Comparison of ENCODE assay signal across 19 cellular contexts in the genomic region with DNA sequence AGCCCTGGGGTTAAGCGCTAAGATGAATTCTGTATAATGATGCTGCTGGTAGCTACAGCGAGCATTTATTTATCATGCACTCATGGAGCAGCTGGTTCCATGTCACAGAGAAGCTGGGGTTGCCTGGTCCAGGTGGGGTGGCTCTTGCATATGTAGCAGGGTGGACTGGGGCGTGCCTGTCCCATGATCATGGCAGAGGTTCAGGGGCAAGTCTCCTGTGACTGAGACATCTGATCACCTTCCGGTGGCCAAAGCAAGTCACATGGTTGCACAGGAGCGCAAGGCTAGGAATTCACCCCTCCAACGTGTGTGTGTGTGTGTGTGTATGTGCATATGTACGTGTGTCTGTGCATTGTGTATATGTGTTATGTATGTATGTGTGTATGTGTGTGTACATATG. TPM values are rescaled to one million over a fixed set of nuclear protein-coding genes. Genes with fewer than 3 reads are reported as not detected.
DNase-seq lines count a peak whose midpoint lies in the region; ATAC-seq and TF ChIP-seq lines count a peak whose summit lies in the region.
"Had no signal": no experiment of that assay in that cellular context is flagged by ENCODE, and none has a peak within 500 bp of the region (broad histone marks: within the 10 kb centered on the region; RNA-seq: fewer than 3 reads in every experiment).

No MANE protein-coding gene starts in this region.

- H3K4me3 Mint-ChIP-seq in activated naive CD4-positive, alpha-beta T cell treated with anti-CD3 and anti-CD28 coated beads, Interleukin-2, amount 50 U/mL, for 24 hours = peak overlapping the region; percentile 31
- H3K4me3 Mint-ChIP-seq in activated naive CD4-positive, alpha-beta T cell treated with anti-CD3 and anti-CD28 coated beads for 36 hours = no peak overlapping the region
- peak overlapping the region; percentile 95 for H3K4me3 Mint-ChIP-seq in T-helper 17 cell
- no peak overlapping the region for H3K4me3 Mint-ChIP-seq in dendritic cell treated with granulocyte-macrophage colony-stimulating factor and Interleukin-4, amounts not matched to agents 40 ng/mL and 50 ng/mL, for 4 days
- no peak overlapping the region for H3K4me3 Mint-ChIP-seq in chondrocyte (ENCODE audit: unreplicated experiment)

- CTCF ChIA-PET in activated naive CD4-positive, alpha-beta T cell treated with anti-CD3 and anti-CD28 coated beads for 36 hours (lab: Charles Lee) = no interaction called here

- TF ChIP-seq CTCF in chondrocyte (IDR thresholded peaks at IDR 0.05) = no peak

- H3K9me3 Mint-ChIP-seq in activated naive CD4-positive, alpha-beta T cell treated with anti-CD3 and anti-CD28 coated beads, Interleukin-2, amount 50 U/mL, for 24 hours = no peaks in the 10 kb centered on the region
- H3K9me3 Mint-ChIP-seq in activated naive CD4-positive, alpha-beta T cell treated with anti-CD3 and anti-CD28 coated beads for 36 hours = no peaks in the 10 kb centered on the region
- no peaks in the 10 kb centered on the region for H3K9me3 Mint-ChIP-seq in dendritic cell treated with granulocyte-macrophage colony-stimulating factor and Interleukin-4, amounts not matched to agents 40 ng/mL and 50 ng/mL, for 4 days
- no peaks in the 10 kb centered on the region for H3K9me3 Mint-ChIP-seq in chondrocyte (ENCODE audit: low read depth)

- no peak for DNase-seq in activated naive CD4-positive, alpha-beta T cell treated with anti-CD3 and anti-CD28 coated beads for 36 hours
- DNase-seq in T-helper 17 cell (no peak), RKO (ENCODE audit: low spot score) (no peak), NCI-H1105 (lab: John Stamatoyannopoulos, UW) (no peak), chondrocyte (ENCODE audit: low spot score) (no peak), NCI-H446 treated with DMSO at 0.1 percent for 48 hours (lab: John Stamatoyannopoulos, UW) (no peak)
- DNase-seq: aorta; effector CD8-positive, alpha-beta T cell; GF-D8; NCI-H1092 treated with DMSO at 0.1 percent for 48 hours; OCI-M1; right lobe of liver; SJCRH30; stomach; T1000; upper lobe of left lung had no signal

- H3K9me3 ChIP-seq in T-helper 17 cell (ENCODE audit: control insufficient read depth, low read length, poor library complexity, severe bottlenecking) = no peaks in the 10 kb centered on the region
- H3K9me3 ChIP-seq: pancreas, right lobe of liver, SJCRH30, stomach, upper lobe of left lung had no signal

- H3K36me3 Mint-ChIP-seq in activated naive CD4-positive, alpha-beta T cell treated with anti-CD3 and anti-CD28 coated beads, Interleukin-2, amount 50 U/mL, for 24 hours = peaks cover 5% of the 10 kb centered on the region
- peaks cover 38% of the 10 kb centered on the region for H3K36me3 Mint-ChIP-seq in activated naive CD4-positive, alpha-beta T cell treated with anti-CD3 and anti-CD28 coated beads for 36 hours (ENCODE audit: low read depth)
- H3K36me3 Mint-ChIP-seq in T-helper 17 cell (ENCODE audit: low read depth) (peaks cover 10% of the 10 kb centered on the region), chondrocyte (ENCODE audit: low read depth) (no peaks in the 10 kb centered on the region)
- H3K36me3 Mint-ChIP-seq in dendritic cell treated with granulocyte-macrophage colony-stimulating factor and Interleukin-4, amounts not matched to agents 40 ng/mL and 50 ng/mL, for 4 days (ENCODE audit: low read depth) = peaks cover 84% of the 10 kb centered on the region

- H3K4me1 Mint-ChIP-seq in activated naive CD4-positive, alpha-beta T cell treated with anti-CD3 and anti-CD28 coated beads, Interleukin-2, amount 50 U/mL, for 24 hours = peaks cover 68% of the 10 kb centered on the region
- peaks cover 67% of the 10 kb centered on the region for H3K4me1 Mint-ChIP-seq in activated naive CD4-positive, alpha-beta T cell treated with anti-CD3 and anti-CD28 coated beads for 36 hours (ENCODE audit: low read depth)
- H3K4me1 Mint-ChIP-seq in T-helper 17 cell = peaks cover 69% of the 10 kb centered on the region
- peaks cover 99% of the 10 kb centered on the region for H3K4me1 Mint-ChIP-seq in dendritic cell treated with granulocyte-macrophage colony-stimulating factor and Interleukin-4, amounts not matched to agents 40 ng/mL and 50 ng/mL, for 4 days (ENCODE audit: low read depth)
- no peaks in the 10 kb centered on the region for H3K4me1 Mint-ChIP-seq in chondrocyte (ENCODE audit: low read depth)

- no peaks in the 10 kb centered on the region for H3K27me3 Mint-ChIP-seq in activated naive CD4-positive, alpha-beta T cell treated with anti-CD3 and anti-CD28 coated beads, Interleukin-2, amount 50 U/mL, for 24 hours
- H3K27me3 Mint-ChIP-seq in activated naive CD4-positive, alpha-beta T cell treated with anti-CD3 and anti-CD28 coated beads for 36 hours (ENCODE audit: low read depth) = no peaks in the 10 kb centered on the region
- H3K27me3 Mint-ChIP-seq in T-helper 17 cell (no peaks in the 10 kb centered on the region), chondrocyte (ENCODE audit: low read depth) (peaks cover 31% of the 10 kb centered on the region)
- no peaks in the 10 kb centered on the region for H3K27me3 Mint-ChIP-seq in dendritic cell treated with granulocyte-macrophage colony-stimulating factor and Interleukin-4, amounts not matched to agents 40 ng/mL and 50 ng/mL, for 4 days

- intact Hi-C loops in activated naive CD4-positive, alpha-beta T cell treated with anti-CD3 and anti-CD28 coated beads for 36 hours (cut with micrococcal nuclease) = no loop called here
- intact Hi-C loops in dendritic cell treated with granulocyte-macrophage colony-stimulating factor and Interleukin-4, amounts not matched to agents 40 ng/mL and 50 ng/mL, for 4 days (cut with micrococcal nuclease) = no loop called here

- H3K27ac Mint-ChIP-seq in activated naive CD4-positive, alpha-beta T cell treated with anti-CD3 and anti-CD28 coated beads, Interleukin-2, amount 50 U/mL, for 24 hours = no peak overlapping the region
- no peak overlapping the region for H3K27ac Mint-ChIP-seq in activated naive CD4-positive, alpha-beta T cell treated with anti-CD3 and anti-CD28 coated beads for 36 hours
- H3K27ac Mint-ChIP-seq in T-helper 17 cell (peak overlapping the region; percentile 94), chondrocyte (ENCODE audit: unreplicated experiment) (no peak overlapping the region)
- peak overlapping the region; percentile 20 for H3K27ac Mint-ChIP-seq in dendritic cell treated with granulocyte-macrophage colony-stimulating factor and Interleukin-4, amounts not matched to agents 40 ng/mL and 50 ng/mL, for 4 days

- no peak for ATAC-seq in T-helper 17 cell
- ATAC-seq: pancreas, right lobe of liver had no signal

RNA-seq across cellular contexts. Expression of gene KCNAB2, which starts 15.5 kb away (rescaled TPM):
- 100 to 1,000 TPM; 164 to 166 TPM for total RNA-seq in activated naive CD4-positive, alpha-beta T cell treated with anti-CD3 and anti-CD28 coated beads for 36 hours
- total RNA-seq in T-helper 17 cell = 100 to 1,000 TPM; 203 to 207 TPM
- total RNA-seq in chondrocyte = 4.2 to 7.3 TPM (median 5.2 TPM) in 3 replicates

RNA-seq across cellular contexts. Expression of gene NPHP4, which starts 37.9 kb away (rescaled TPM):
- 10 to 100 TPM; 10.7 to 11.2 TPM for total RNA-seq in activated naive CD4-positive, alpha-beta T cell treated with anti-CD3 and anti-CD28 coated beads for 36 hours
- 10 to 100 TPM in 1 of 2 donors, 1 to 10 TPM in 1; 9.9 to 14.1 TPM for total RNA-seq in T-helper 17 cell
- 7.6 to 11.9 TPM (median 8.7 TPM) in 3 replicates for total RNA-seq in chondrocyte

Comparison
In these comparisons a context has a peak if more than half of its experiments do, and no peak if none do; other contexts are left out.
1. H3K4me3 Mint-ChIP-seq: peak in activated naive CD4-positive, alpha-beta T cell treated with anti-CD3 and anti-CD28 coated beads, Interleukin-2, amount 50 U/mL, for 24 hours (single experiment) and T-helper 17 cell (single experiment); none in activated naive CD4-positive, alpha-beta T cell treated with anti-CD3 and anti-CD28 coated beads for 36 hours (single experiment), dendritic cell treated with granulocyte-macrophage colony-stimulating factor and Interleukin-4, amounts not matched to agents 40 ng/mL and 50 ng/mL, for 4 days (single experiment) and chondrocyte (single experiment).
2. H3K27ac Mint-ChIP-seq: peak in T-helper 17 cell (single experiment) and dendritic cell treated with granulocyte-macrophage colony-stimulating factor and Interleukin-4, amounts not matched to agents 40 ng/mL and 50 ng/mL, for 4 days (single experiment); none in activated naive CD4-positive, alpha-beta T cell treated with anti-CD3 and anti-CD28 coated beads, Interleukin-2, amount 50 U/mL, for 24 hours (single experiment), activated naive CD4-positive, alpha-beta T cell treated with anti-CD3 and anti-CD28 coated beads for 36 hours (single experiment) and chondrocyte (single experiment).
3. RNA of gene KCNAB2, which starts 15.5 kb away (total RNA-seq): 203 to 207 TPM in T-helper 17 cell and 164 to 166 TPM in activated naive CD4-positive, alpha-beta T cell treated with anti-CD3 and anti-CD28 coated beads for 36 hours; 4.2 to 7.3 TPM in chondrocyte; every median in the first group is over 10 times any median in the second.